In the genomic region with DNA sequence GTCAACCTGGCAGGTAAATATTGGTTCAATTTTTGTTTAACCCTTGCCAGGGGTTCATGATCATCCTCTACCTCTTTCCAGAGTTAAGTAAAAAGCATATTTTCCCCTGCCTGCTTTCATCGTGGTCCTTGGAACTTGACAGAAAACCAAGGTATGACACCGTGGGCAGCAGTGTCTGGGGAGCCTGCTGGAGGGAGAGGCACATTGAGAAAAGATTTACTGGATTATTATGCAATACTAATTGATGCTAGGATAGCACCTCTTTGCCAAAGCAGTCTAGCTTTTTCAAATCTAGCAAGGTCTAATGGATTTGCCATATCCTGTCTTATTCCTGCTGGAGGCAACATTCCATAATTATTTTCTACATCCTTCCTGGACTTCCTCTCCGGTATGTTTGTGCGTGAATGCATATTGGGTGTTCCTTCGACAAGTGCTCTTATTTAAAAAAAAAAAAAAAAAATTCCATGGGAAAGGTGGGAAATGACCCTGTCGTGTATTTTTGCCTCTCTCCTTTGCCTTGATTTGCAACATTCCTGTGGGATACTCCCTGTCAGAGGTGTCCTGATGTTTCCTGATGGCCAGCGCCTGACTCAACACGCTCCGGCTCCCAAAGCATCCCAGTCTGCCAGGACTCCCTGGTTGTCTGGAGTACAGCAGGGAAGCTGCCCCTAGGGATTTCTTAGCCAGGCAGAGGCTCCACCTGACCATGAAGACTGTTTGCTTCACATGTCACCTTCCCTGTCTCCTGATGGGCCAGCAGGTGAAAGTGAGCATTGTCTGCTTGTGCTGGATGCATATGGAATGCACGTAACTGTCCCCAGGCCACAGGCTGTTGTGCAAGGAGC, we compare ENCODE assay signal across 8 cellular contexts. TPM values are rescaled to one million over a fixed set of nuclear protein-coding genes. Genes with fewer than 3 reads are reported as not detected.
DNase-seq lines count a peak whose midpoint lies in the region; TF ChIP-seq lines count a peak whose summit lies in the region.

No MANE protein-coding gene starts in this region.

- TF ChIP-seq CTCF in AG04450 (IDR thresholded peaks at IDR 0.05; ENCODE audit: low read depth, low read length) (no peak), adrenal gland (IDR thresholded peaks at IDR 0.05) (peak in 2 of 6 experiments; percentile 6 to 11)

- no peak overlapping the region for H3K9ac ChIP-seq in HUES48 (ENCODE audit: low read depth, low read length)

- H3K9me3 ChIP-seq in AG04450 (ENCODE audit: control insufficient read depth, insufficient read depth, low read length), result no peaks in the 10 kb centered on the region; the same call in 1 of the 2 replicates
- no peaks in the 10 kb centered on the region for H3K9me3 ChIP-seq in HUES48 (ENCODE audit: control insufficient read depth, insufficient read depth, low read length)
- no peaks in the 10 kb centered on the region for H3K9me3 ChIP-seq in adrenal gland (replicated peaks in 1 of 3)

- DNase-seq in AG04450 (ENCODE audit: low read depth, low spot score) (no peak), adrenal gland (peak; percentile 40 to 83 (median 72)), kidney glomerular epithelial cell (lab: John Stamatoyannopoulos, UW) (peak; percentile 87), superior temporal gyrus (ENCODE audit: extremely low spot score) (peak; percentile 40), cerebellar nuclear complex (lab: John Stamatoyannopoulos, UW) (no peak), GM19238 (ENCODE audit: insufficient read length, low spot score) (no peak), cerebellum (ENCODE audit: low spot score) (no peak)

- H3K27ac ChIP-seq in AG04450 (ENCODE audit: low read depth, low read length), result peak overlapping the region; percentile 21
- peak overlapping the region; percentile 73 for H3K27ac ChIP-seq in HUES48 (ENCODE audit: low read depth, low read length)
- H3K27ac ChIP-seq in adrenal gland, result peak overlapping the region; percentile 86 to 99 (median 97)

- WGBS in adrenal gland, 4 donors, result 60 to 65% (median 65%) methylated on average over 10 of the region's 10 CpGs

- H3K4me1 ChIP-seq in HUES48 (ENCODE audit: control insufficient read depth, insufficient read depth, low read length) (peaks cover 9% of the 10 kb centered on the region), adrenal gland (replicated peaks in 1 of 2) (peaks cover 47 to 64% of the 10 kb centered on the region in 2 donors)

- H3K4me3 ChIP-seq in AG04450 (ENCODE audit: low read depth, low read length), result no peak overlapping the region
- no peak overlapping the region for H3K4me3 ChIP-seq in HUES48 (ENCODE audit: low read depth, low read length)
- no peak overlapping the region for H3K4me3 ChIP-seq in adrenal gland

- peak in 1 of 2 donors; percentile 14 for TF ChIP-seq POLR2A in adrenal gland (IDR thresholded peaks at IDR 0.05)

- peaks cover 3% of the 10 kb centered on the region for H3K36me3 ChIP-seq in HUES48 (ENCODE audit: control insufficient read depth, insufficient read depth, low read length)
- H3K36me3 ChIP-seq in adrenal gland (replicated peaks in 1 of 2), result peaks cover 0 to 29% of the 10 kb centered on the region in 2 donors

- POLR2A ChIA-PET in AG04450 (lab: Yijun Ruan, JAX), result interaction anchor here (0.7 to 1.4 kb wide), 2 partner anchors 21 to 37 kb away, joined by 4 to 5 read pairs; no protein-coding TSS in a partner anchor

- intact Hi-C loops in adrenal gland (cut with DNase I), result no loop called here

- H3K27me3 ChIP-seq in AG04450 (ENCODE audit: control insufficient read depth, insufficient read depth, low read length) (no peaks in the 10 kb centered on the region), HUES48 (ENCODE audit: control insufficient read depth, insufficient read depth, low read length) (peaks cover 29% of the 10 kb centered on the region), adrenal gland (no peaks in the 10 kb centered on the region)

- CTCF ChIA-PET in AG04450 (lab: Charles Lee), result interaction anchor here (1.5 to 4.1 kb wide), 4 partner anchors 41 to 274 kb away, joined by 6 to 25 read pairs (median 14); no protein-coding TSS in a partner anchor

RNA-seq across cellular contexts. Expression of gene BHLHE40, which starts 6.3 kb away (rescaled TPM):
- polyA plus RNA-seq in AG04450 (2011; rRNA removed) (7.6 and 12.2 TPM in 2 replicates), adrenal gland (10 to 100 TPM; 19.1 to 50.2 (median 49.8) TPM)
- polyA minus RNA-seq in AG04450 (2011; rRNA and poly(A)+ RNA removed), result 16.1 and 29.2 TPM in 2 replicates
- total RNA-seq in adrenal gland (100 to 1,000 TPM in 4 of 8 donors, 10 to 100 TPM in 4; 57.2 to 224 (median 118) TPM), cerebellum (6.5 TPM)

Comparison
In these comparisons a context has a peak if more than half of its experiments do, and no peak if none do; other contexts are left out.
1. DNase-seq: peak in adrenal gland (7 of 7), kidney glomerular epithelial cell (single experiment) and superior temporal gyrus (single experiment); none in AG04450 (single experiment), cerebellar nuclear complex (0 of 2), GM19238 (single experiment) and cerebellum (single experiment).
2. H3K27ac ChIP-seq: peak in every context shown above with its lines; median percentile 97 in adrenal gland; 73 in HUES48; 21 in AG04450.